22 cellular contexts compared by ENCODE assay signal in genomic region chr1:63911049-63911448, GRCh38.
A peak's percentile ranks its signal among the peaks of the same experiment; 100 is the strongest.
DNase-seq lines count a peak whose midpoint lies in the region; ATAC-seq, FAIRE-seq and TF ChIP-seq lines count a peak whose summit lies in the region.
"Had no signal": no experiment of that assay in that cellular context is flagged by ENCODE, and none has a peak within 500 bp of the region (broad histone marks: within the 10 kb centered on the region; RNA-seq: fewer than 3 reads in every experiment).

No MANE protein-coding gene starts in this region.

- no peak for TF ChIP-seq EP300 in HepG2 (IDR thresholded peaks at IDR 0.05; ENCODE audit: low read depth in 2 of 2, low read length in 2 of 2)
- no peak for TF ChIP-seq EP300 in HepG2 (CRISPR knock-in tag; IDR thresholded peaks at IDR 0.05; ENCODE audit: borderline replicate concordance)

- H3K27ac ChIP-seq in HepG2 (ENCODE audit: extremely low read length, insufficient read depth, low read length), result no peak overlapping the region
- H3K27ac ChIP-seq in right lobe of liver, result no peak overlapping the region
- H3K27ac ChIP-seq in keratinocyte (ENCODE audit: control insufficient read depth, insufficient read depth, low read length), result no peak overlapping the region
- H3K27ac ChIP-seq: 22Rv1; BLaER1 treated with 17β-estradiol and CSF1 and Interleukin-3, amounts not matched to agents 10 nM and 100 nM; C4-2B had no signal

- no peaks in the 10 kb centered on the region; a peak in 1 of 5 replicates for H3K27me3 ChIP-seq in HepG2 (ENCODE audit: control insufficient read depth in 1 of 2, insufficient read depth in 2 of 2, low read length in 2 of 2)
- no peaks in the 10 kb centered on the region for H3K27me3 ChIP-seq in right lobe of liver
- no peaks in the 10 kb centered on the region for H3K27me3 ChIP-seq in keratinocyte (ENCODE audit: control insufficient read depth, extremely low read depth, insufficient read depth, low read length)
- H3K27me3 ChIP-seq: BLaER1 treated with 17β-estradiol and CSF1 and Interleukin-3, amounts not matched to agents 10 nM and 100 nM had no signal

- ATAC-seq in HepG2 (no peak), right lobe of liver (no peak)
- no peak for ATAC-seq in naive thymus-derived CD8-positive, alpha-beta T cell
- ATAC-seq: A549; CD8-positive, alpha-beta T cell had no signal

- 30% methylated on average over 4 of the region's 4 CpGs for WGBS in HepG2 (ENCODE audit: low lambda C conversion rate)
- WGBS in right lobe of liver (ENCODE audit: insufficient coverage, low coverage, low lambda C conversion rate, missing lambda C conversion rate), result 46% methylated on average over 4 of the region's 4 CpGs

- TF ChIP-seq POLR2A in HepG2 (IDR thresholded peaks at IDR 0.05; ENCODE audit: insufficient read depth in 1 of 2, low read depth in 2 of 2, low read length in 2 of 2) (no peak), right lobe of liver (IDR thresholded peaks at IDR 0.05) (no peak)

- peak overlapping the region; percentile 6 for H3K27ac Mint-ChIP-seq in chondrocyte (ENCODE audit: unreplicated experiment)
- no peak overlapping the region for H3K27ac Mint-ChIP-seq in naive thymus-derived CD8-positive, alpha-beta T cell
- H3K27ac Mint-ChIP-seq: B cell; CD4-positive, alpha-beta T cell; CD8-positive, alpha-beta T cell had no signal

- H3K4me2 ChIP-seq in HepG2 (ENCODE audit: low read depth, low read length) (no peak overlapping the region), keratinocyte (ENCODE audit: control insufficient read depth, extremely low read depth, insufficient read depth, low read depth, low read length) (no peak overlapping the region)
- H3K4me2 ChIP-seq: A549; BLaER1 treated with 17β-estradiol and CSF1 and Interleukin-3, amounts not matched to agents 10 nM and 100 nM had no signal

- TF ChIP-seq CTCF in HepG2 (CRISPR knock-in tag; IDR thresholded peaks at IDR 0.05) (no peak), right lobe of liver (IDR thresholded peaks at IDR 0.05) (no peak), chondrocyte (IDR thresholded peaks at IDR 0.05) (no peak), keratinocyte (optimal IDR thresholded peaks at IDR 0.05 in 1 of 3, IDR thresholded peaks at IDR 0.05 in 1 of 3, conservative IDR thresholded peaks at IDR 0.05 in 1 of 3; ENCODE audit: extremely low read depth in 1 of 3, insufficient read depth in 2 of 3, low read length in 3 of 3) (no peak)

- H3K4me3 ChIP-seq in HepG2 (replicated peaks in 1 of 3; ENCODE audit: insufficient read depth in 1 of 3, low read depth in 2 of 3, low read length in 3 of 3) (no peak overlapping the region), right lobe of liver (no peak overlapping the region), keratinocyte (ENCODE audit: control insufficient read depth in 2 of 3, extremely low read depth in 1 of 3, insufficient read depth in 2 of 3, low read depth in 1 of 3, low read length in 3 of 3) (no peak overlapping the region)
- H3K4me3 ChIP-seq: A549; BLaER1 treated with 17β-estradiol and CSF1 and Interleukin-3, amounts not matched to agents 10 nM and 100 nM had no signal

- in situ Hi-C loops in HepG2 (cut with HindIII; ENCODE audit: extremely low pct_ligation_motif_present, low pct_unique_long_range_greater_than_20kb), result loop anchor here (25.0 kb wide), 2 partner anchors 224 to 299 kb away; no protein-coding TSS in a partner anchor

- H3K4me1 ChIP-seq in HepG2 (ENCODE audit: insufficient read depth, low read length), result peaks cover 8% of the 10 kb centered on the region
- H3K4me1 ChIP-seq in right lobe of liver, result no peaks in the 10 kb centered on the region
- peaks cover 14% of the 10 kb centered on the region for H3K4me1 ChIP-seq in keratinocyte (ENCODE audit: control insufficient read depth, extremely low read depth, insufficient read depth, low read length)

- H3K27me3 Mint-ChIP-seq in chondrocyte (ENCODE audit: low read depth), result no peaks in the 10 kb centered on the region
- peaks cover 0 to 10% (median 0%) of the 10 kb centered on the region in 5 donors for H3K27me3 Mint-ChIP-seq in naive thymus-derived CD8-positive, alpha-beta T cell

- FAIRE-seq in HepG2 (lab: Jason Lieb, UNC) (no peak), keratinocyte (lab: Jason Lieb, UNC) (peak; percentile 9)
- FAIRE-seq: A549, D721Med, GM19239 had no signal

- no peaks in the 10 kb centered on the region for H3K9me3 Mint-ChIP-seq in chondrocyte (ENCODE audit: low read depth)
- H3K9me3 Mint-ChIP-seq in naive thymus-derived CD8-positive, alpha-beta T cell, result no peaks in the 10 kb centered on the region
- H3K9me3 Mint-ChIP-seq: CD4-positive, alpha-beta T cell; CD8-positive, alpha-beta T cell had no signal

- no TSS peak for BruUV-seq in HepG2 (replicated peaks; lab: Mats Ljungman, UMichigan)

- peaks cover 94% of the 10 kb centered on the region for H3K4me1 Mint-ChIP-seq in chondrocyte (ENCODE audit: low read depth)
- H3K4me1 Mint-ChIP-seq in naive thymus-derived CD8-positive, alpha-beta T cell, result no peaks in the 10 kb centered on the region
- H3K4me1 Mint-ChIP-seq: B cell had no signal

- DNase-seq in HepG2 (ENCODE audit: low spot score) (no peak), right lobe of liver (no peak), chondrocyte (ENCODE audit: low spot score) (no peak), keratinocyte (ENCODE audit: low read depth, low spot score) (no peak), GM03348 (ENCODE audit: low spot score) (no peak)
- DNase-seq in naive thymus-derived CD8-positive, alpha-beta T cell, result no peak
- DNase-seq: AML-193; Caco-2; Calu3; CD4-positive, alpha-beta T cell; CD8-positive, alpha-beta T cell; DMS79; DND-41; EL; GDM1 had no signal

- TF ChIP-seq RAD21 in HepG2 (CRISPR knock-in tag; IDR thresholded peaks at IDR 0.05), result no peak

- H3K79me2 ChIP-seq in HepG2 (ENCODE audit: insufficient read depth, low read length) (no peaks in the 10 kb centered on the region), keratinocyte (ENCODE audit: control insufficient read depth, insufficient read depth, low read length) (no peaks in the 10 kb centered on the region)

- POLR2A ChIA-PET in HepG2 (lab: Yijun Ruan, JAX), result no interaction called here
- POLR2A ChIA-PET in naive thymus-derived CD8-positive, alpha-beta T cell (lab: Charles Lee), result no interaction called here

- H2AFZ ChIP-seq in HepG2 (ENCODE audit: low read length), result no peak overlapping the region
- no peak overlapping the region for H2AFZ ChIP-seq in keratinocyte (ENCODE audit: control insufficient read depth, low read length)

- H3K9ac ChIP-seq in HepG2 (ENCODE audit: insufficient read depth, low read depth, low read length) (no peak overlapping the region), keratinocyte (ENCODE audit: control insufficient read depth, extremely low read depth, insufficient read depth, low read length) (no peak overlapping the region)
- H3K9ac ChIP-seq: BLaER1 treated with 17β-estradiol and CSF1 and Interleukin-3, amounts not matched to agents 10 nM and 100 nM had no signal

- H3K36me3 Mint-ChIP-seq in chondrocyte (ENCODE audit: low read depth), result peaks cover 3% of the 10 kb centered on the region
- no peaks in the 10 kb centered on the region for H3K36me3 Mint-ChIP-seq in naive thymus-derived CD8-positive, alpha-beta T cell
- H3K36me3 Mint-ChIP-seq: CD8-positive, alpha-beta T cell had no signal

- H4K20me1 ChIP-seq in HepG2 (ENCODE audit: insufficient read depth, low read length), result no peaks in the 10 kb centered on the region
- no peaks in the 10 kb centered on the region for H4K20me1 ChIP-seq in keratinocyte (ENCODE audit: control insufficient read depth, extremely low read depth, insufficient read depth, low read length)
- H4K20me1 ChIP-seq: BLaER1 treated with 17β-estradiol and CSF1 and Interleukin-3, amounts not matched to agents 10 nM and 100 nM had no signal

- H3K36me3 ChIP-seq in HepG2 (replicated peaks in 1 of 2; ENCODE audit: control insufficient read depth in 1 of 2, insufficient read depth in 2 of 2, low read length in 2 of 2) (no peaks in the 10 kb centered on the region), right lobe of liver (no peaks in the 10 kb centered on the region), keratinocyte (ENCODE audit: control insufficient read depth in 2 of 2, extremely low read depth in 1 of 2, insufficient read depth in 2 of 2, low read length in 2 of 2) (no peaks in the 10 kb centered on the region)
- H3K36me3 ChIP-seq: BLaER1 treated with 17β-estradiol and CSF1 and Interleukin-3, amounts not matched to agents 10 nM and 100 nM had no signal

- H3K9me1 ChIP-seq in keratinocyte (ENCODE audit: control insufficient read depth, extremely low read depth, insufficient read depth, low read length), result no peaks in the 10 kb centered on the region

- no peaks in the 10 kb centered on the region for H3K9me3 ChIP-seq in HepG2 (ENCODE audit: low read length)
- H3K9me3 ChIP-seq in right lobe of liver, result no peaks in the 10 kb centered on the region
- H3K9me3 ChIP-seq in keratinocyte (ENCODE audit: control insufficient read depth, low read depth, low read length), result no peaks in the 10 kb centered on the region
- H3K9me3 ChIP-seq: A549; BLaER1 treated with 17β-estradiol and CSF1 and Interleukin-3, amounts not matched to agents 10 nM and 100 nM; Caco-2 had no signal

- CTCF ChIA-PET in HepG2 (lab: Yijun Ruan, JAX; ENCODE audit: low intra/inter-chr PET ratio, low total read pairs), result no interaction called here

- intact Hi-C loops in HepG2 (cut with micrococcal nuclease; ENCODE audit: unreplicated experiment) (loop anchor here (10.0 kb wide), 1 partner anchor 334 kb away; no protein-coding TSS in a partner anchor), right lobe of liver (cut with DNase I) (no loop called here)

- dilution Hi-C loops in keratinocyte (cut with MboI; ENCODE audit: extremely low pct_ligation_motif_present, low sequenced_read_pairs), result no loop called here

- no peak overlapping the region for H3K4me3 Mint-ChIP-seq in chondrocyte (ENCODE audit: unreplicated experiment)
- H3K4me3 Mint-ChIP-seq in naive thymus-derived CD8-positive, alpha-beta T cell, result no peak overlapping the region
- H3K4me3 Mint-ChIP-seq: B cell; CD4-positive, alpha-beta T cell; CD8-positive, alpha-beta T cell had no signal

TF ChIP-seq in HepG2, 621 proteins besides CTCF, POLR2A, EP300 and RAD21 (continues in another document):
- TF ChIP-seq SPEN (CRISPR knock-in tag; IDR thresholded peaks at IDR 0.05; ENCODE audit: low read depth) (no peak), RARG (CRISPR knock-in tag; IDR thresholded peaks at IDR 0.05; ENCODE audit: low read depth) (no peak), FOXA1 (IDR thresholded peaks at IDR 0.05) (no peak), FOXA1 (CRISPR knock-in tag; IDR thresholded peaks at IDR 0.05) (no peak), ZNF629 (CRISPR knock-in tag; conservative IDR thresholded peaks at IDR 0.05) (peak; percentile 62; the same call in 1 of the 2 replicates)
